ENCODE assay signal across 1 cellular context in genomic region chr15:44668925-44669324, GRCh38.
TF ChIP-seq lines count a peak whose summit lies in the region.

No MANE protein-coding gene starts in this region.

TF ChIP-seq in GM12878, 131 proteins besides CTCF, POLR2A, EP300 and RAD21:
- 0 out of 2 replicates have a peak, but pooled peaks have one; percentile 34 for TF ChIP-seq TCF12 (IDR thresholded peaks at IDR 0.05; ENCODE audit: low read depth, low read length)
- no peak for TF ChIP-seq STAT3 (IDR thresholded peaks at IDR 0.05; ENCODE audit: low read depth, low read length)
- no peak for TF ChIP-seq RUNX3 (IDR thresholded peaks at IDR 0.05; ENCODE audit: low read length)
- 0 out of 2 replicates have a peak, but pooled peaks have one; percentile 32 for TF ChIP-seq TCF3 (IDR thresholded peaks at IDR 0.05; ENCODE audit: borderline replicate concordance, insufficient read depth, low read depth, low read length)
